In genomic region chr10:110251392-110251791, GRCh38 we compare ENCODE assay signal across 8 cellular contexts. TPM values are rescaled to one million over a fixed set of nuclear protein-coding genes. Genes with fewer than 3 reads are reported as not detected.
DNase-seq lines count a peak whose midpoint lies in the region; ATAC-seq, FAIRE-seq and TF ChIP-seq lines count a peak whose summit lies in the region.
"Not testable (repeated sequence)": the region's sequence is repeated elsewhere in the genome, so short reads cannot be mapped to it uniquely, and the experiment has no call there.

No MANE protein-coding gene starts in this region.

- peak overlapping the region; percentile 74 for H3K27ac Mint-ChIP-seq in activated T-helper 17 cell treated with anti-CD3 and anti-CD28 coated beads, Interleukin-2, amount 50 U/mL, for 72 hours
- peak overlapping the region; percentile 26 for H3K27ac Mint-ChIP-seq in stimulated activated naive B cell treated with anti-CD40 and anti-IgM and Interleukin-4, amounts not matched to agents 10 μg/mL and 1 μg/mL and 100 μg/mL, for 72 hours

- peak; percentile 74 for ATAC-seq in GM18505 (IDR thresholded peaks at IDR 0.05; ENCODE audit: unreplicated experiment)
- peak; percentile 82 for ATAC-seq in GM21515 (IDR thresholded peaks at IDR 0.05; ENCODE audit: unreplicated experiment)
- peak; percentile 82 for ATAC-seq in HG02798 (IDR thresholded peaks at IDR 0.05; ENCODE audit: poor library complexity, unreplicated experiment)
- ATAC-seq in HG03103 (IDR thresholded peaks at IDR 0.05; ENCODE audit: low read depth, unreplicated experiment), result peak; percentile 79
- ATAC-seq in HG03558 (IDR thresholded peaks at IDR 0.05; ENCODE audit: extremely low read depth, unreplicated experiment), result peak; percentile 84
- ATAC-seq in activated T-helper 17 cell treated with anti-CD3 and anti-CD28 coated beads, Interleukin-2, amount 50 U/mL, for 72 hours (replicated peaks), result peak; percentile 88
- ATAC-seq in stimulated activated naive B cell treated with anti-CD40 and anti-IgM and Interleukin-4, amounts not matched to agents 10 μg/mL and 1 μg/mL and 100 μg/mL, for 72 hours (replicated peaks), result peak; percentile 82 to 86

- not testable (repeated sequence) for H3K9me3 Mint-ChIP-seq in activated T-helper 17 cell treated with anti-CD3 and anti-CD28 coated beads, Interleukin-2, amount 50 U/mL, for 72 hours; stimulated activated naive B cell treated with anti-CD40 and anti-IgM and Interleukin-4, amounts not matched to agents 10 μg/mL and 1 μg/mL and 100 μg/mL, for 72 hours

- peaks cover 55% of the 10 kb centered on the region for H3K36me3 Mint-ChIP-seq in activated T-helper 17 cell treated with anti-CD3 and anti-CD28 coated beads, Interleukin-2, amount 50 U/mL, for 72 hours (ENCODE audit: low read depth)
- peaks cover 17 to 22% of the 10 kb centered on the region in 2 donors for H3K36me3 Mint-ChIP-seq in stimulated activated naive B cell treated with anti-CD40 and anti-IgM and Interleukin-4, amounts not matched to agents 10 μg/mL and 1 μg/mL and 100 μg/mL, for 72 hours

- not testable (repeated sequence) for DNase-seq in GM19239 (ENCODE audit: insufficient read length, low spot score); stimulated activated naive B cell treated with anti-CD40 and anti-IgM and Interleukin-4, amounts not matched to agents 10 μg/mL and 1 μg/mL and 100 μg/mL, for 72 hours

- peak; percentile 94 for FAIRE-seq in GM19239 (lab: Jason Lieb, UNC)

- peaks cover 34% of the 10 kb centered on the region for H3K4me1 Mint-ChIP-seq in activated T-helper 17 cell treated with anti-CD3 and anti-CD28 coated beads, Interleukin-2, amount 50 U/mL, for 72 hours
- H3K4me1 Mint-ChIP-seq in stimulated activated naive B cell treated with anti-CD40 and anti-IgM and Interleukin-4, amounts not matched to agents 10 μg/mL and 1 μg/mL and 100 μg/mL, for 72 hours, result peaks cover 12 to 24% of the 10 kb centered on the region in 2 donors

- H3K4me3 Mint-ChIP-seq in activated T-helper 17 cell treated with anti-CD3 and anti-CD28 coated beads, Interleukin-2, amount 50 U/mL, for 72 hours, result peak overlapping the region; percentile 56
- peak overlapping the region in 1 of 2 donors; percentile 5 for H3K4me3 Mint-ChIP-seq in stimulated activated naive B cell treated with anti-CD40 and anti-IgM and Interleukin-4, amounts not matched to agents 10 μg/mL and 1 μg/mL and 100 μg/mL, for 72 hours

- TF ChIP-seq POLR2A in GM18505 (IDR thresholded peaks at IDR 0.05; ENCODE audit: borderline replicate concordance, extremely low read depth, insufficient read depth, insufficient read length), result not testable (repeated sequence)

- H3K27me3 Mint-ChIP-seq in activated T-helper 17 cell treated with anti-CD3 and anti-CD28 coated beads, Interleukin-2, amount 50 U/mL, for 72 hours; stimulated activated naive B cell treated with anti-CD40 and anti-IgM and Interleukin-4, amounts not matched to agents 10 μg/mL and 1 μg/mL and 100 μg/mL, for 72 hours: not testable (repeated sequence)

RNA-seq across cellular contexts. Expression of gene MXI1, which starts 44.0 kb away (rescaled TPM):
- 100 to 1,000 TPM in 1 of 2 donors, 10 to 100 TPM in 1; 32.5 to 130 TPM for total RNA-seq in activated T-helper 17 cell treated with anti-CD3 and anti-CD28 coated beads, Interleukin-2, amount 50 U/mL, for 72 hours

RNA-seq across cellular contexts. Expression of gene SMNDC1, which starts 53.3 kb away (rescaled TPM):
- total RNA-seq in activated T-helper 17 cell treated with anti-CD3 and anti-CD28 coated beads, Interleukin-2, amount 50 U/mL, for 72 hours, result 10 to 100 TPM; 35.8 to 40.1 TPM
